8 cellular contexts compared by ENCODE assay signal in the genomic region with DNA sequence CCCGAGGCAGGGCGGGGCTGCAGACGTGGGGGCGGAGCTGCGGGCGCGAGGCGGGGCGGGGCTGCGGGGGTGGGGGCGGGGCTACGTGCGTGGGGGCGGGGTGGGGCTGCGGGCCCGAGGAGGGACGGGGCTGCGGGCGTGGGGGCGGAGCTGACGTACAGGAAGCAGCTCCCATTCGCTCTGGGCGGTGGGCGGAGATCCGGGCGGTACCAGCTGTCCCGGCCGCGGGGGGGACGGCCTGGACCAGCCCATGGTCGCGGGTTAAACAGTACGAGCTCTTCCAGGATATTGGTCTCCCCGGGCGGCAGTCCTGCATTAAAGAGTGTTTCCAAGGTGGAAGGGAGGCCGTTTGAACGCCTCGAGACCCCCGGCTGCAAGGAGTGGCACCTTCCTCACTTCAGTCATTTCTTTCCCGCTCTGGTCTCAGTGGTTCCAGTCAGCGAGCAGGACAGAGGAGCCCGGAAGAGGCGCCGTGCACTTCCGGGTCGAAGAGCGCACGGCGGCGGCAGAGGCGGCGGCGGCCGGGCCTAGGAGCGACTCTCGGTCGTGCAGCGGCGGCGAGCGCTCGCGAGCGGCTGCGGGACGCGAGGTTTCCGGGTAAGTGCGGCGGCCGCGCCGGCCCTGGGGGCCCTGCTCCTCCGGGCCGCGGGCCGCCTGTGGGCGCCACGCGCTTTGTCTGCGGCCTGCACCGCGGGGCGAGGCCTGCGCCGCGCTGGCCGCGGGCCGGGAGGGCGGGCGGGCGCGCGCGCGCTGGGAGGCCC. TPM values are rescaled to one million over a fixed set of nuclear protein-coding genes. Genes with fewer than 3 reads are reported as not detected.
A peak's percentile ranks its signal among the peaks of the same experiment; 100 is the strongest.
DNase-seq lines count a peak whose midpoint lies in the region; ATAC-seq and TF ChIP-seq lines count a peak whose summit lies in the region.

PHRF1 (plus strand) TSS at position 475 of the 761 bp plus-strand sequence. CDS start 5,043 bp downstream, outside the sequence.

- peaks cover 4% of the 10 kb centered on the region for H3K36me3 Mint-ChIP-seq in activated T-cell treated with anti-CD3 and anti-CD28 coated beads, Interleukin-2, amount 50 U/mL, for 4 hours (ENCODE audit: insufficient read depth)

- intact Hi-C loops in Panc1 (cut with micrococcal nuclease; ENCODE audit: unreplicated experiment): no loop called here

- DNase-seq in DMS53 treated with DMSO at 0.1 percent for 48 hours (lab: John Stamatoyannopoulos, UW; ENCODE audit: unreplicated experiment): peak; percentile 95
- peak; percentile 87 for DNase-seq in Panc1 (ENCODE audit: low read depth, low spot score)
- peak; percentile 97 for DNase-seq in activated T-cell treated with anti-CD3 and anti-CD28 coated beads, Interleukin-2, amount 50 U/mL, for 4 hours
- peak; percentile 85 for DNase-seq in stimulated activated CD8-positive, alpha-beta memory T cell treated with anti-CD3 and anti-CD28 coated beads, Interleukin-7, amount 100 ng/mL, for 24 hours (ENCODE audit: low read depth)

- no TSS peak for BruUV-seq in Panc1 (replicated peaks; lab: Mats Ljungman, UMichigan)

- H3K36me3 ChIP-seq in KMS-11 (ENCODE audit: insufficient read depth) (no peaks in the 10 kb centered on the region), Panc1 (ENCODE audit: control insufficient read depth, insufficient read depth, low read length) (peaks cover 6% of the 10 kb centered on the region; the same call in 1 of the 2 replicates), muscle layer of duodenum (ENCODE audit: control insufficient read depth in 1 of 2, insufficient read depth in 2 of 2, low read length in 2 of 2) (no peaks in the 10 kb centered on the region)

- peak within 1 kb of the TSS; percentile 82 for H2AFZ ChIP-seq in KMS-11 (ENCODE audit: low read depth)

- H3K27ac ChIP-seq in KMS-11 (peak within 1 kb of the TSS; percentile 83), Panc1 (ENCODE audit: low read length) (peak within 1 kb of the TSS; percentile 95), muscle layer of duodenum (ENCODE audit: low read length) (peak within 1 kb of the TSS; percentile 84)

- H3K4me3 ChIP-seq in KMS-11 (IDR thresholded peaks at IDR 0.05; ENCODE audit: insufficient read depth, low read depth, low read length) (peak within 1 kb of the TSS; percentile 37), Panc1 (ENCODE audit: low read depth in 2 of 2, low read length in 2 of 2) (peak within 1 kb of the TSS; percentile 83 to 96), muscle layer of duodenum (ENCODE audit: low read depth in 1 of 2, low read length in 2 of 2) (peak within 1 kb of the TSS; percentile 85 to 93)

- peaks cover 6% of the 10 kb centered on the region for H3K27me3 Mint-ChIP-seq in activated T-cell treated with anti-CD3 and anti-CD28 coated beads, Interleukin-2, amount 50 U/mL, for 4 hours (ENCODE audit: low read depth)

- H3K4me3 Mint-ChIP-seq in activated T-cell treated with anti-CD3 and anti-CD28 coated beads, Interleukin-2, amount 50 U/mL, for 4 hours: peak within 1 kb of the TSS; percentile 92

- TF ChIP-seq CTCF in KMS-11 (conservative IDR thresholded peaks at IDR 0.05; ENCODE audit: low read depth, low read length): no peak
- TF ChIP-seq CTCF in Panc1 (IDR thresholded peaks at IDR 0.05): no peak

- peak within 1 kb of the TSS; percentile 95 for H3K4me2 ChIP-seq in KMS-11

- peaks cover 40% of the 10 kb centered on the region for H4K20me1 ChIP-seq in KMS-11 (ENCODE audit: insufficient read depth)

- ATAC-seq in GM21737 (IDR thresholded peaks at IDR 0.05; ENCODE audit: unreplicated experiment): peak; percentile 79
- ATAC-seq in Panc1: peak; percentile 94
- peak; percentile 88 to 89 for ATAC-seq in activated T-cell treated with anti-CD3 and anti-CD28 coated beads, Interleukin-2, amount 50 U/mL, for 4 hours
- ATAC-seq in esophagus mucosa: peak; percentile 87

- in situ Hi-C loops in Panc1 (cut with HindIII; ENCODE audit: low pct_unique_long_range_greater_than_20kb, low sequenced_read_pairs): no loop called here

- H3K79me2 ChIP-seq in KMS-11 (ENCODE audit: insufficient read depth, low read depth): peaks cover 45% of the 10 kb centered on the region

- CTCF ChIA-PET in Panc1 (lab: Charles Lee): interaction anchor here (0.6 kb wide), 2 partner anchors 21 to 165 kb away, joined by 7 to 10 read pairs; no protein-coding TSS in a partner anchor

- POLR2A ChIA-PET in Panc1 (lab: Charles Lee): interaction anchor here (0.6 to 1.5 kb wide), 3 partner anchors 13 to 169 kb away, joined by 5 read pairs; no protein-coding TSS in a partner anchor

- H3K9me3 ChIP-seq in Panc1 (ENCODE audit: control insufficient read depth, insufficient read depth, low read depth, low read length) (no peaks in the 10 kb centered on the region), muscle layer of duodenum (ENCODE audit: control insufficient read depth in 1 of 2, low read length in 2 of 2) (no peaks in the 10 kb centered on the region)

- H3K4me1 Mint-ChIP-seq in activated T-cell treated with anti-CD3 and anti-CD28 coated beads, Interleukin-2, amount 50 U/mL, for 4 hours (ENCODE audit: low read depth): peaks cover 48% of the 10 kb centered on the region

- H3K9me3 Mint-ChIP-seq in activated T-cell treated with anti-CD3 and anti-CD28 coated beads, Interleukin-2, amount 50 U/mL, for 4 hours: no peaks in the 10 kb centered on the region

- peak within 1 kb of the TSS; percentile 91 for H3K9ac ChIP-seq in KMS-11

- peaks cover 29% of the 10 kb centered on the region for H3K4me1 ChIP-seq in KMS-11 (ENCODE audit: low read depth, poor library complexity, severe bottlenecking)
- H3K4me1 ChIP-seq in Panc1 (ENCODE audit: control insufficient read depth, insufficient read depth, low read length): peaks cover 37% of the 10 kb centered on the region
- peaks cover 23 to 55% of the 10 kb centered on the region in 2 donors for H3K4me1 ChIP-seq in muscle layer of duodenum (ENCODE audit: control insufficient read depth in 1 of 2, insufficient read depth in 2 of 2, low read length in 2 of 2)

- H3K27me3 ChIP-seq in KMS-11 (ENCODE audit: insufficient read depth, low read depth) (no peaks in the 10 kb centered on the region), Panc1 (ENCODE audit: control insufficient read depth, insufficient read depth, low read length) (no peaks in the 10 kb centered on the region), muscle layer of duodenum (ENCODE audit: low read depth, low read length) (no peaks in the 10 kb centered on the region)

RNA-seq across cellular contexts. Expression of gene PHRF1, which starts in this region (rescaled TPM):
- total RNA-seq in Panc1 (2021; ENCODE audit: unreplicated experiment) (90.6 TPM), esophagus mucosa (17.6 TPM)
- 83.1 TPM for polyA plus RNA-seq in Panc1 (2012; ENCODE audit: insufficient read length)
- total RNA-seq in activated T-cell treated with anti-CD3 and anti-CD28 coated beads, Interleukin-2, amount 50 U/mL, for 4 hours: 10 to 100 TPM; 57.7 to 59.2 (median 57.7) TPM

Comparison
In these comparisons a context has a peak if more than half of its experiments do, and no peak if none do; other contexts are left out.
1. Peak in every context shown above with its lines: DNase-seq, ATAC-seq, H3K4me3 ChIP-seq and H3K27ac ChIP-seq.
2. H3K4me3 ChIP-seq: peak in every context shown above with its lines; median percentile 90 in Panc1; 89 in muscle layer of duodenum; 37 in KMS-11.